ENCODE assay signal across 12 cellular contexts in the genomic region with DNA sequence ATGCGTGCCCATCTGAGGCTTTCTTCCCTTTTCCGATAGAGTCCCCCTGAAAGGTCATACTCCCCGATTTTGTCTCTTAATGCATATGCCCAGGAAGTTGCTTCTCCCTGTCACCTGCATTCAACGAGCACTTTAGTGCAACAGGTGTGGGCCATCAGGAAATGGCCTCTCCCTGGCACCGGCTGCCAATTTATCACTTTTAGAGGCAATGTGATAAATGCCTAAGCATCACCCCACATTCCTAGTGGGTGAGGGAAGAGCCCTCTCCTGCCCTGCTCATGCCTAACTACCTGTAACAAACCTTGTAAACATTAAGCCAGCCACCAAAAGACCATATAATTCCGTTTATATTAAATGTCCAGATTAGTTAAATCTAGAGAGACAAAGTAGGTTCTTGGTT. TPM values are rescaled to one million over a fixed set of nuclear protein-coding genes. Genes with fewer than 3 reads are reported as not detected.
DNase-seq lines count a peak whose midpoint lies in the region; ATAC-seq and TF ChIP-seq lines count a peak whose summit lies in the region.
"Had no signal": no experiment of that assay in that cellular context is flagged by ENCODE, and none has a peak within 500 bp of the region (broad histone marks: within the 10 kb centered on the region; RNA-seq: fewer than 3 reads in every experiment).

No MANE protein-coding gene starts in this region.

- no peak overlapping the region; a peak in 1 of 22 replicates for H3K27ac ChIP-seq in BLaER1 treated with 17β-estradiol and CSF1 and Interleukin-3, amounts not matched to agents 10 nM and 100 nM
- H3K27ac ChIP-seq in IMR-90 (ENCODE audit: insufficient read depth, low read length) = no peak overlapping the region
- peak overlapping the region; percentile 89 for H3K27ac ChIP-seq in mammary epithelial cell (ENCODE audit: insufficient read depth, low read depth, low read length)

- ATAC-seq in IMR-90 (ENCODE audit: low read depth) (no peak), GM18861 (IDR thresholded peaks at IDR 0.05; ENCODE audit: unreplicated experiment) (no peak), GM18873 (IDR thresholded peaks at IDR 0.05; ENCODE audit: low FRiP score, unreplicated experiment) (no peak)
- no peak for ATAC-seq in naive thymus-derived CD8-positive, alpha-beta T cell

- no peak overlapping the region for H2AK9ac ChIP-seq in IMR-90 (replicated peaks; ENCODE audit: low read depth, low read length, poor library complexity)

- H3K9ac ChIP-seq in BLaER1 treated with 17β-estradiol and CSF1 and Interleukin-3, amounts not matched to agents 10 nM and 100 nM = no peak overlapping the region
- H3K9ac ChIP-seq in IMR-90 (ENCODE audit: low read depth, low read length) (no peak overlapping the region), mammary epithelial cell (ENCODE audit: insufficient read depth, low read length) (peak overlapping the region; percentile 96)

- peak overlapping the region; percentile 40; the same call in 1 of the 2 replicates for H2AK5ac ChIP-seq in IMR-90 (ENCODE audit: low read depth, low read length)

- in situ Hi-C loops in IMR-90 (cut with MboI; ENCODE audit: low sequenced_read_pairs) (no loop called here), mammary epithelial cell (cut with MboI; ENCODE audit: low sequenced_read_pairs in 2 of 2) (loop anchor here (25.0 kb wide), 1 partner anchor 209 kb away; no protein-coding TSS in a partner anchor), ACHN (cut with HindIII; ENCODE audit: low pct_ligation_motif_present, low pct_unique_long_range_greater_than_20kb, low sequenced_read_pairs) (no loop called here)

- BruUV-seq in IMR-90 (replicated peaks; lab: Mats Ljungman, UMichigan) = no TSS peak
- no TSS peak for BruUV-seq in mammary epithelial cell (replicated peaks; lab: Mats Ljungman, UMichigan)

- peak overlapping the region in 10 of 11 experiments; percentile 54 to 81 (median 67); a peak in 14 of 22 replicates for H3K4me2 ChIP-seq in BLaER1 treated with 17β-estradiol and CSF1 and Interleukin-3, amounts not matched to agents 10 nM and 100 nM
- H3K4me2 ChIP-seq in IMR-90 (ENCODE audit: low read depth, low read length) (no peak overlapping the region), mammary epithelial cell (ENCODE audit: insufficient read depth, low read depth, low read length) (peak overlapping the region; percentile 84)

- no peak for TF ChIP-seq RAD21 in IMR-90 (IDR thresholded peaks at IDR 0.05; ENCODE audit: low read length)

- intact Hi-C loops in IMR-90 (cut with micrococcal nuclease) = no loop called here
- intact Hi-C loops in mammary epithelial cell (cut with micrococcal nuclease) = no loop called here

- peaks cover 4 to 18% (median 6%) of the 10 kb centered on the region in 3 donors for H3K36me3 Mint-ChIP-seq in naive thymus-derived CD8-positive, alpha-beta T cell

- H2BK120ac ChIP-seq in IMR-90 (ENCODE audit: low read depth, low read length) = no peak overlapping the region

- POLR2A ChIA-PET in IMR-90 (lab: Charles Lee; ENCODE audit: unreplicated experiment) = interaction anchor here (0.8 kb wide), 1 partner anchor 144 kb away, joined by 3 read pairs; no protein-coding TSS in a partner anchor
- POLR2A ChIA-PET in naive thymus-derived CD8-positive, alpha-beta T cell (lab: Charles Lee) = interaction anchor here (0.8 to 2.3 kb wide), 4 partner anchors 94 to 132 kb away, joined by 6 to 13 read pairs (median 7); partner anchors contain the start of genes CCDC171 and TTC39B

- peak overlapping the region; percentile 89 to 95 (median 92) for H3K4me3 Mint-ChIP-seq in naive thymus-derived CD8-positive, alpha-beta T cell

- H3K23ac ChIP-seq in IMR-90 (ENCODE audit: low read depth, low read length) = no peak overlapping the region; the same call in 1 of the 2 replicates

- no peak for TF ChIP-seq POLR2A in IMR-90 (IDR thresholded peaks at IDR 0.05; ENCODE audit: low read depth, low read length)

- H3K9me1 ChIP-seq in IMR-90 (ENCODE audit: insufficient read depth, low read length) = peaks cover 12% of the 10 kb centered on the region

- peak overlapping the region in 9 of 10 donors; percentile 3 to 97 (median 94) for H3K27ac Mint-ChIP-seq in naive thymus-derived CD8-positive, alpha-beta T cell

- no peak overlapping the region for H2BK5ac ChIP-seq in IMR-90 (ENCODE audit: low read depth, low read length, poor library complexity, severe bottlenecking)

- no peaks in the 10 kb centered on the region for H3K9me3 Mint-ChIP-seq in naive thymus-derived CD8-positive, alpha-beta T cell

- 80% methylated on average over 3 of the region's 6 CpGs; no CpG with 5 or more reads in 1 of the 2 experiments for WGBS in IMR-90 (ENCODE audit: extremely low coverage in 2 of 2, insufficient read length in 1 of 2), 2 experiments
- 82% methylated on average over 6 of the region's 6 CpGs for WGBS in mammary epithelial cell (ENCODE audit: low coverage, missing lambda C conversion rate)

- peak overlapping the region; percentile 97 for H4K5ac ChIP-seq in IMR-90 (ENCODE audit: low read depth, low read length)

- no peak overlapping the region for H3K18ac ChIP-seq in IMR-90 (ENCODE audit: low read depth, low read length)

- H4K91ac ChIP-seq in IMR-90 (ENCODE audit: insufficient read depth, low read depth, low read length) = no peak overlapping the region

- DNase-seq in IMR-90 (no peak), mammary epithelial cell (no peak), ACHN (no peak), foreskin fibroblast (no peak)
- no peak for DNase-seq in naive thymus-derived CD8-positive, alpha-beta T cell
- DNase-seq: DND-41; NK-92 treated with Interleukin-12 subunit alpha and Interleukin-12 subunit beta, amount 100 ng/mL, for 24 hours; WERI-Rb-1 had no signal

- peak overlapping the region; percentile 97 to 98 for H4K8ac ChIP-seq in IMR-90 (ENCODE audit: low read depth in 2 of 2, low read length in 2 of 2)

- peaks cover 0 to 6% (median 0%) of the 10 kb centered on the region in 11 experiments; a peak in 1 of 22 replicates for H3K9me3 ChIP-seq in BLaER1 treated with 17β-estradiol and CSF1 and Interleukin-3, amounts not matched to agents 10 nM and 100 nM (replicated peaks in 1 of 11)
- H3K9me3 ChIP-seq in IMR-90 (ENCODE audit: control insufficient read depth, insufficient read depth, low read length) (no peaks in the 10 kb centered on the region), mammary epithelial cell (replicated peaks; ENCODE audit: insufficient read depth, low read length) (no peaks in the 10 kb centered on the region)
- H3K9me3 ChIP-seq: tibial nerve had no signal

- H2BK15ac ChIP-seq in IMR-90 (ENCODE audit: low read depth, low read length) = 0 out of 3 replicates have a peak overlapping the region, but pooled peaks have one; percentile 7

- TF ChIP-seq CTCF in IMR-90 (conservative IDR thresholded peaks at IDR 0.05; ENCODE audit: low read depth, low read length) (no peak), mammary epithelial cell (conservative IDR thresholded peaks at IDR 0.05 in 1 of 2, IDR thresholded peaks at IDR 0.05 in 1 of 2; ENCODE audit: extremely low read depth in 1 of 2, insufficient read depth in 1 of 2, low read depth in 1 of 2, low read length in 2 of 2) (no peak), foreskin fibroblast (IDR thresholded peaks at IDR 0.05; ENCODE audit: low read depth, low read length) (no peak)

- H3K79me2 ChIP-seq in mammary epithelial cell (ENCODE audit: insufficient read depth, low read length) = peaks cover 38% of the 10 kb centered on the region

- peaks cover 0 to 3% (median 0%) of the 10 kb centered on the region in 5 donors for H3K27me3 Mint-ChIP-seq in naive thymus-derived CD8-positive, alpha-beta T cell

- H3K14ac ChIP-seq in IMR-90 (replicated peaks; ENCODE audit: low read depth, low read length) = no peak overlapping the region

- H2BK20ac ChIP-seq in IMR-90 (ENCODE audit: low read depth, low read length) = no peak overlapping the region

- H3K27me3 ChIP-seq in BLaER1 treated with 17β-estradiol and CSF1 and Interleukin-3, amounts not matched to agents 10 nM and 100 nM = no peaks in the 10 kb centered on the region
- no peaks in the 10 kb centered on the region for H3K27me3 ChIP-seq in IMR-90 (ENCODE audit: control insufficient read depth, insufficient read depth, low read length)
- H3K27me3 ChIP-seq in mammary epithelial cell (ENCODE audit: insufficient read depth, low read length) = no peaks in the 10 kb centered on the region
- H3K27me3 ChIP-seq: tibial nerve had no signal

- dilution Hi-C loops in IMR-90 (cut with HindIII; ENCODE audit: low sequenced_read_pairs, unreplicated experiment) (no loop called here), mammary epithelial cell (cut with HindIII; ENCODE audit: low sequenced_read_pairs) (loop anchor here (5.0 kb wide), 1 partner anchor 114 kb away; the partner anchor contains the start of gene TTC39B)

- no peak overlapping the region for H3K4me3 ChIP-seq in BLaER1 treated with 17β-estradiol and CSF1 and Interleukin-3, amounts not matched to agents 10 nM and 100 nM
- no peak overlapping the region for H3K4me3 ChIP-seq in IMR-90 (ENCODE audit: insufficient read depth, low read depth, low read length)
- no peak overlapping the region for H3K4me3 ChIP-seq in mammary epithelial cell (replicated peaks in 1 of 3; ENCODE audit: insufficient read depth in 1 of 3, low read depth in 2 of 3, low read length in 3 of 3)
- no peak overlapping the region for H3K4me3 ChIP-seq in foreskin fibroblast (ENCODE audit: low read depth in 1 of 2, low read length in 2 of 2)

- no peak overlapping the region for H2AFZ ChIP-seq in IMR-90 (replicated peaks; ENCODE audit: low read length, poor library complexity)
- peak overlapping the region; percentile 97 for H2AFZ ChIP-seq in mammary epithelial cell (ENCODE audit: low read depth, low read length)

- H3K79me1 ChIP-seq in IMR-90 (ENCODE audit: low read depth in 1 of 2, low read length in 2 of 2) = peaks cover 15 to 30% of the 10 kb centered on the region in 2 experiments

- peaks cover 22 to 48% (median 40%) of the 10 kb centered on the region in 10 experiments for H3K4me1 ChIP-seq in BLaER1 treated with 17β-estradiol and CSF1 and Interleukin-3, amounts not matched to agents 10 nM and 100 nM
- H3K4me1 ChIP-seq in IMR-90 (ENCODE audit: control insufficient read depth, insufficient read depth, low read length) = peaks cover 3% of the 10 kb centered on the region
- peaks cover 15% of the 10 kb centered on the region for H3K4me1 ChIP-seq in mammary epithelial cell (ENCODE audit: insufficient read depth, low read length)

- CTCF ChIA-PET in IMR-90 (lab: Yijun Ruan, JAX) (no interaction called here), mammary epithelial cell (lab: Charles Lee; ENCODE audit: low non-redundant PET) (no interaction called here)

- H4K20me1 ChIP-seq in BLaER1 treated with 17β-estradiol and CSF1 and Interleukin-3, amounts not matched to agents 10 nM and 100 nM = peaks cover 0 to 27% (median 16%) of the 10 kb centered on the region in 11 experiments; a peak in 12 of 22 replicates
- peaks cover 14% of the 10 kb centered on the region; the same call in 1 of the 2 replicates for H4K20me1 ChIP-seq in IMR-90 (ENCODE audit: insufficient read depth, low read length)
- H4K20me1 ChIP-seq in mammary epithelial cell (ENCODE audit: insufficient read depth, low read length) = no peaks in the 10 kb centered on the region

- H3K36me3 ChIP-seq in BLaER1 treated with 17β-estradiol and CSF1 and Interleukin-3, amounts not matched to agents 10 nM and 100 nM = peaks cover 15 to 21% (median 20%) of the 10 kb centered on the region in 11 experiments; a peak in 21 of 22 replicates
- H3K36me3 ChIP-seq in IMR-90 (ENCODE audit: control insufficient read depth, insufficient read depth, low read length) (peaks cover 13% of the 10 kb centered on the region), mammary epithelial cell (ENCODE audit: insufficient read depth, low read length) (peaks cover 7% of the 10 kb centered on the region)

- no peak overlapping the region; the same call in 1 of the 2 replicates for H3K4ac ChIP-seq in IMR-90 (ENCODE audit: low read depth, low read length)

- no peak overlapping the region for H3K56ac ChIP-seq in IMR-90 (ENCODE audit: extremely low read depth, insufficient read depth, low read length)

- peaks cover 12 to 41% (median 30%) of the 10 kb centered on the region in 4 donors for H3K4me1 Mint-ChIP-seq in naive thymus-derived CD8-positive, alpha-beta T cell

RNA-seq across cellular contexts. Expression of gene SNAPC3, which starts 1.1 kb away (rescaled TPM):
- total RNA-seq in IMR-90 (2012; rRNA removed) = 31.0 and 40.0 TPM in 2 replicates
- polyA plus RNA-seq in IMR-90 (2012; rRNA removed) = 19.3 and 22.0 TPM in 2 replicates
- polyA plus RNA-seq in IMR-90 (2012; cell fraction: cytosol; rRNA removed) = 21.0 and 52.9 TPM in 2 replicates
- 23.5 and 27.5 TPM in 2 replicates for polyA plus RNA-seq in IMR-90 (2012; cell fraction: nucleus; rRNA removed; ENCODE audit: low replicate concordance)
- 10 to 100 TPM; 29.9 to 35.2 TPM for total RNA-seq in mammary epithelial cell
- polyA plus RNA-seq in mammary epithelial cell = 15.8 TPM
- polyA minus RNA-seq in mammary epithelial cell = 24.6 TPM
- 10 to 100 TPM; 27.3 to 27.6 TPM for total RNA-seq in naive thymus-derived CD8-positive, alpha-beta T cell
- polyA plus RNA-seq in naive thymus-derived CD8-positive, alpha-beta T cell = 10 to 100 TPM in 2 of 3 donors, 1 to 10 TPM in 1; 8.6 to 12.1 (median 11.5) TPM

Comparison
In these comparisons a context has a peak if more than half of its experiments do, and no peak if none do; other contexts are left out.
1. in situ Hi-C loops: an anchor here in mammary epithelial cell (25.0 kb wide); none called in IMR-90 and ACHN.